ENCODE assay signal across 8 cellular contexts in the genomic region with DNA sequence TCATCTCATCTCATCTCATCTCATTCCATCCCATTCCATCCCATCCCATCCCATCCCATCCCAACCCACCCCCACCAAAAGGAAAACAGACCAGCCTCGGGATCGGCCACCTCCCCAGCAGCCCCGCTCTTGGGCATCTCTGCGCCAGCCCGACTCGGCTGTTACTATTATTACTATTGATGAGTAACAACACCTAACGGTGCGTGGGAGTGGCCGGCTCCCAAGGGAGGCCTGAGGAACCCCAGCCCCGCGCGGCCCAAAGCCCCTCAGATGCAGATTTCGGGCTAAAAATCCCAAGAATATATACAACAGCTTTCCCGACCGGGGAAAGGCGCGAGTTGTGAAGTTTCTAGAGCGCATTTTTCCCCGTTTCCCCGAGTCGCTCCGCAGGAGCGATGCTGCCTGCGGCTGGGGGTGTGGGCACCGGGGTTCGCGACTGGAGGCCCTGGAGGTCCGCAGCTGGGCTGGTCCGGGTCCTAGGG. TPM values are rescaled to one million over a fixed set of nuclear protein-coding genes. Genes with fewer than 3 reads are reported as not detected.
DNase-seq lines count a peak whose midpoint lies in the region; ATAC-seq lines count a peak whose summit lies in the region.

No MANE protein-coding gene starts in this region.

- H4K8ac ChIP-seq in mesenchymal stem cell (ENCODE audit: low read length), result no peak overlapping the region

- H2BK15ac ChIP-seq in mesenchymal stem cell (ENCODE audit: low read depth, poor library complexity, severe bottlenecking), result no peak overlapping the region

- H3K4me1 Mint-ChIP-seq in central memory CD8-positive, alpha-beta T cell, result peaks cover 20% of the 10 kb centered on the region
- peaks cover 29% of the 10 kb centered on the region for H3K4me1 Mint-ChIP-seq in stimulated activated naive CD8-positive, alpha-beta T cell treated with anti-CD3 and anti-CD28 coated beads, Interleukin-15, amount 100 ng/mL, for 72 hours

- H3K27me3 ChIP-seq in mesenchymal stem cell (ENCODE audit: control insufficient read depth in 1 of 2, insufficient read depth in 1 of 2, low read length in 2 of 2), result no peaks in the 10 kb centered on the region

- H2AFZ ChIP-seq in mesenchymal stem cell (ENCODE audit: low read depth, low read length), result peak overlapping the region; percentile 76

- no peak overlapping the region for H2BK12ac ChIP-seq in mesenchymal stem cell (ENCODE audit: low read length in 2 of 2)

- peak overlapping the region in 1 of 2 experiments; percentile 75 for H3K4ac ChIP-seq in mesenchymal stem cell (ENCODE audit: low read depth in 1 of 2, low read length in 2 of 2)

- H3K9ac ChIP-seq in mesenchymal stem cell (ENCODE audit: low read length), result peak overlapping the region; percentile 90

- peak overlapping the region in 1 of 2 experiments; percentile 84 for H3K18ac ChIP-seq in mesenchymal stem cell (ENCODE audit: low read depth in 1 of 2, low read length in 2 of 2)

- peak overlapping the region; percentile 78 for H3K4me2 ChIP-seq in mesenchymal stem cell (ENCODE audit: low read length, poor library complexity, severe bottlenecking)

- no peaks in the 10 kb centered on the region for H3K9me3 ChIP-seq in mesenchymal stem cell (ENCODE audit: control insufficient read depth, low read length)

- WGBS in mesenchymal stem cell, result under 1% methylated on average over 27 of the region's 29 CpGs

- no peak overlapping the region for H2AK5ac ChIP-seq in mesenchymal stem cell (ENCODE audit: low read length, severe bottlenecking)

- H3K4me3 ChIP-seq in mesenchymal stem cell (ENCODE audit: insufficient read depth in 1 of 2, low read depth in 1 of 2, low read length in 2 of 2), result peak overlapping the region; percentile 88 to 97

- H2BK5ac ChIP-seq in mesenchymal stem cell (ENCODE audit: low read depth, low read length, poor library complexity, severe bottlenecking), result no peak overlapping the region

- H3K36me3 Mint-ChIP-seq in central memory CD8-positive, alpha-beta T cell (ENCODE audit: insufficient read depth), result peaks cover 6% of the 10 kb centered on the region

- no peaks in the 10 kb centered on the region for H3K9me3 Mint-ChIP-seq in central memory CD8-positive, alpha-beta T cell
- H3K9me3 Mint-ChIP-seq in stimulated activated naive CD8-positive, alpha-beta T cell treated with anti-CD3 and anti-CD28 coated beads, Interleukin-15, amount 100 ng/mL, for 72 hours, result no peaks in the 10 kb centered on the region

- H3K27ac ChIP-seq in mesenchymal stem cell (ENCODE audit: low read length, poor library complexity, severe bottlenecking), result no peak overlapping the region

- peak overlapping the region; percentile 88 for H3K4me3 Mint-ChIP-seq in central memory CD8-positive, alpha-beta T cell
- peak overlapping the region; percentile 92 to 98 for H3K4me3 Mint-ChIP-seq in stimulated activated naive CD8-positive, alpha-beta T cell treated with anti-CD3 and anti-CD28 coated beads, Interleukin-15, amount 100 ng/mL, for 72 hours

- peaks cover 10% of the 10 kb centered on the region for H3K79me1 ChIP-seq in mesenchymal stem cell (replicated peaks; ENCODE audit: low read length, poor library complexity, severe bottlenecking)

- ATAC-seq in HG02870 (IDR thresholded peaks at IDR 0.05; ENCODE audit: unreplicated experiment), result peak; percentile 29
- ATAC-seq in central memory CD8-positive, alpha-beta T cell (replicated peaks; ENCODE audit: extremely low read depth, poor library complexity, severe bottlenecking), result no peak
- peak; percentile 66 for ATAC-seq in stimulated activated naive CD8-positive, alpha-beta T cell treated with anti-CD3 and anti-CD28 coated beads, Interleukin-15, amount 100 ng/mL, for 72 hours

- peak overlapping the region; percentile 75 for H3K27ac Mint-ChIP-seq in central memory CD8-positive, alpha-beta T cell (ENCODE audit: low read depth)
- peak overlapping the region; percentile 93 to 95 for H3K27ac Mint-ChIP-seq in stimulated activated naive CD8-positive, alpha-beta T cell treated with anti-CD3 and anti-CD28 coated beads, Interleukin-15, amount 100 ng/mL, for 72 hours

- H3K36me3 ChIP-seq in mesenchymal stem cell (ENCODE audit: control insufficient read depth in 1 of 2, insufficient read depth in 2 of 2, low read depth in 1 of 2, low read length in 2 of 2), result peaks cover 0 to 3% of the 10 kb centered on the region in 2 experiments

- H3K14ac ChIP-seq in mesenchymal stem cell (ENCODE audit: low read length in 2 of 2), result no peak overlapping the region

- no peak overlapping the region for H4K91ac ChIP-seq in mesenchymal stem cell (ENCODE audit: low read length)

- H3K4me1 ChIP-seq in mesenchymal stem cell (ENCODE audit: control insufficient read depth, insufficient read depth, low read depth, low read length), result peaks cover 17% of the 10 kb centered on the region

- H3K23ac ChIP-seq in mesenchymal stem cell (ENCODE audit: low read length in 2 of 2), result peak overlapping the region in 1 of 2 experiments; percentile 96

- peak; percentile 3 for DNase-seq in activated T-cell treated with anti-CD3 and anti-CD28 coated beads for 1 hour (ENCODE audit: low read depth)
- no peak for DNase-seq in activated T-cell treated with anti-CD3 and anti-CD28 coated beads, Interleukin-2, amount 50 U/mL, for 1 hour
- DNase-seq in RPMI8226, result peak; percentile 31
- DNase-seq in central memory CD8-positive, alpha-beta T cell (ENCODE audit: low spot score in 2 of 2), result no peak
- DNase-seq in mesenchymal stem cell, result peak; percentile 38
- DNase-seq in stimulated activated naive CD8-positive, alpha-beta T cell treated with anti-CD3 and anti-CD28 coated beads, Interleukin-15, amount 100 ng/mL, for 72 hours, result peak in 1 of 2 donors; percentile 57
- DNase-seq in NCI-H510A treated with DMSO at 0.1 percent for 48 hours (lab: John Stamatoyannopoulos, UW), result no peak

- H3K27me3 Mint-ChIP-seq in central memory CD8-positive, alpha-beta T cell, result no peaks in the 10 kb centered on the region
- H3K27me3 Mint-ChIP-seq in stimulated activated naive CD8-positive, alpha-beta T cell treated with anti-CD3 and anti-CD28 coated beads, Interleukin-15, amount 100 ng/mL, for 72 hours, result no peaks in the 10 kb centered on the region

- peak overlapping the region; percentile 11 for H2BK120ac ChIP-seq in mesenchymal stem cell (ENCODE audit: low read depth, low read length)

RNA-seq across cellular contexts. Expression of a gene that starts 0.6 kb away (rescaled TPM):
- 2.5 TPM for polyA plus RNA-seq in mesenchymal stem cell (2013, experiment 1 of 2)
- 2.4 TPM for polyA plus RNA-seq in mesenchymal stem cell (2013, experiment 2 of 2)

Comparison
In these comparisons a context has a peak if more than half of its experiments do, and no peak if none do; other contexts are left out.
1. DNase-seq: peak in activated T-cell treated with anti-CD3 and anti-CD28 coated beads for 1 hour (single experiment), RPMI8226 (single experiment) and mesenchymal stem cell (single experiment); none in activated T-cell treated with anti-CD3 and anti-CD28 coated beads, Interleukin-2, amount 50 U/mL, for 1 hour (single experiment), central memory CD8-positive, alpha-beta T cell (0 of 2) and NCI-H510A treated with DMSO at 0.1 percent for 48 hours (single experiment).